In the genomic region with DNA sequence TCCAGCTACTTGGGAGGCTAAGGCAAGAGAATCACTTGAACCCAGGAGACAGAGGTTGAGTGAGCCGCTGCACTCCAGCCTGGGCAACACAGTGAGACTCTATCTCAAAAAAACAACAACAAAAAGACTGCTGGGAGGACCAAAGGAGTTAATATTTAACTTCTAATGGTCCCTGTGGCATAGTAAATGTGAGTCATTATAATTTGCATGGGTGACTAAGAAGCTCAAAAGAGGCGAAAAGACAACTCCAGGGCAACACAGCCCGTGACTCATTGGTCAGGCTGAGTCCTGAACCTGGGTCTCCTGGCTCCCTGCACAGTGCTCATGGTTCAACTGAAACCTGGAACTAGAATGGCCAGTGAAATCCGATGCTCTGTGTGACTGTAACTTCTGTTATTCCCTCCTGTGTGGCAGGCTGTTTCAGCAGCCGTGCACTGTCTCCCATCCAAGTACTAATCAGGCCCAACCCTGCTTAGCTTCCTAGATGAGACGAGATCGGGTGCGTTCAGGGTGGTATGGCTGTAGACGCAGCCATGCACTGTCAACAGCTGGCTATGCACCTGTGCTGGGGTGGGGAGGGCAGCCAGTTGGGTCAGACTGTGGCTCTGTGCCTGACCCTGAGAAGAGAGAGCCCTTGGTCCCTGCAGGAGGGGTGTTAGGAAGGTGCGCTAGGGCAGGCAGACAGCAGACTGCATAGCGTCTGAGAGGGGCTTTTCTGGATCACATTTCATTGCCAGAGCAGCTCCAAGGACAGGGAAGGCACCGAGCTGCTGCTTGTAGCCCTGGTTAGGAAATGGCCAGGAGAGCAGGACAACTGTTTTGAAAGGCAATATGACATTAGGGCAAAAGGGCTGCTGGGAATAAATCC, we compare ENCODE assay signal across 10 cellular contexts. TPM values are rescaled to one million over a fixed set of nuclear protein-coding genes. Genes with fewer than 3 reads are reported as not detected.
DNase-seq lines count a peak whose midpoint lies in the region; ATAC-seq, FAIRE-seq and TF ChIP-seq lines count a peak whose summit lies in the region.
"Had no signal": no experiment of that assay in that cellular context is flagged by ENCODE, and none has a peak within 500 bp of the region (broad histone marks: within the 10 kb centered on the region; RNA-seq: fewer than 3 reads in every experiment).

No MANE protein-coding gene starts in this region.

- no peaks in the 10 kb centered on the region for H3K9me3 ChIP-seq in K562 (replicated peaks; ENCODE audit: control insufficient read depth, insufficient read depth, low read depth, low read length)

- peaks cover 5 to 6% of the 10 kb centered on the region in 2 experiments; a peak in 3 of 5 replicates for H3K4me1 ChIP-seq in K562 (replicated peaks in 1 of 2; ENCODE audit: control insufficient read depth in 2 of 2, insufficient read depth in 2 of 2, low read length in 2 of 2)

- TF ChIP-seq EP300 in K562 (IDR thresholded peaks at IDR 0.05; ENCODE audit: low read length), result no peak

- H3K27me3 Mint-ChIP-seq in stimulated activated naive CD8-positive, alpha-beta T cell treated with anti-CD3 and anti-CD28 coated beads, Interleukin-15, amount 100 ng/mL, for 72 hours, result peaks cover 2% of the 10 kb centered on the region

- H3K4me1 Mint-ChIP-seq in stimulated activated naive CD8-positive, alpha-beta T cell treated with anti-CD3 and anti-CD28 coated beads, Interleukin-15, amount 100 ng/mL, for 72 hours, result peaks cover 7% of the 10 kb centered on the region

- no peak for TF ChIP-seq POLR2A in K562 (conservative IDR thresholded peaks at IDR 0.05)

- no peaks in the 10 kb centered on the region for H3K79me2 ChIP-seq in K562 (ENCODE audit: control insufficient read depth, insufficient read depth, low read length)

- intact Hi-C loops in K562 (cut with micrococcal nuclease), result no loop called here

- H3K9me3 Mint-ChIP-seq in activated naive CD4-positive, alpha-beta T cell treated with anti-CD3 and anti-CD28 coated beads, Interleukin-2, amount 50 U/mL, for 72 hours, result no peaks in the 10 kb centered on the region
- H3K9me3 Mint-ChIP-seq in stimulated activated naive CD8-positive, alpha-beta T cell treated with anti-CD3 and anti-CD28 coated beads, Interleukin-15, amount 100 ng/mL, for 72 hours, result no peaks in the 10 kb centered on the region

- WGBS in K562 (ENCODE audit: insufficient coverage, low coverage, missing lambda C conversion rate), result 11% methylated on average over 11 of the region's 12 CpGs

- ATAC-seq in activated naive CD4-positive, alpha-beta T cell treated with anti-CD3 and anti-CD28 coated beads, Interleukin-2, amount 50 U/mL, for 72 hours, result peak; percentile 74 to 96
- ATAC-seq in HG03139 (IDR thresholded peaks at IDR 0.05; ENCODE audit: unreplicated experiment), result peak; percentile 66
- no peak for ATAC-seq in K562
- ATAC-seq in stimulated activated naive CD8-positive, alpha-beta T cell treated with anti-CD3 and anti-CD28 coated beads, Interleukin-15, amount 100 ng/mL, for 72 hours, result peak; percentile 69

- H3K27ac ChIP-seq in K562 (ENCODE audit: extremely low read depth, low read depth, low read length), result no peak overlapping the region
- H3K27ac ChIP-seq: SK-N-MC had no signal

- no peak overlapping the region for H3K4me2 ChIP-seq in K562 (ENCODE audit: insufficient read depth, low read length)

- POLR2A ChIA-PET in K562 (lab: Yijun Ruan, JAX), result interaction anchor here (0.6 to 1.3 kb wide), 7 partner anchors 8 to 949 kb away, joined by 3 to 4 read pairs (median 3); no protein-coding TSS in a partner anchor

- H3K9ac ChIP-seq in K562 (ENCODE audit: insufficient read depth in 1 of 2, low read depth in 2 of 2, low read length in 2 of 2), result no peak overlapping the region

- no peak for TF ChIP-seq RAD21 in K562 (CRISPR knock-in tag; conservative IDR thresholded peaks at IDR 0.05 in 1 of 2, IDR thresholded peaks at IDR 0.05 in 1 of 2)

- BruUV-seq in K562 (replicated peaks; lab: Mats Ljungman, UMichigan), result no TSS peak

- no peak overlapping the region for H2AFZ ChIP-seq in K562 (ENCODE audit: low read depth, low read length)

- H3K27ac Mint-ChIP-seq in activated naive CD4-positive, alpha-beta T cell treated with anti-CD3 and anti-CD28 coated beads, Interleukin-2, amount 50 U/mL, for 72 hours, result no peak overlapping the region
- H3K27ac Mint-ChIP-seq in stimulated activated naive CD8-positive, alpha-beta T cell treated with anti-CD3 and anti-CD28 coated beads, Interleukin-15, amount 100 ng/mL, for 72 hours, result peak overlapping the region in 1 of 2 donors; percentile 65

- H4K20me1 ChIP-seq in K562 (replicated peaks; ENCODE audit: control insufficient read depth, insufficient read depth, low read length), result 0 out of 2 replicates have a peak, but pooled peaks cover 4% of the 10 kb centered on the region

- FAIRE-seq in K562 (lab: Jason Lieb, UNC), result no peak

- H3K27me3 ChIP-seq in K562 (ENCODE audit: control insufficient read depth in 2 of 2, insufficient read depth in 2 of 2, low read length in 2 of 2), result peaks cover 13 to 55% of the 10 kb centered on the region in 2 experiments

- TF ChIP-seq CTCF in K562 (IDR thresholded peaks at IDR 0.05 in 2 of 3, conservative IDR thresholded peaks at IDR 0.05 in 1 of 3; ENCODE audit: insufficient read depth in 2 of 3, low read depth in 1 of 3, low read length in 3 of 3), result no peak

- in situ Hi-C loops in K562 (cut with MboI), result no loop called here

- no peak overlapping the region for H3K4me3 Mint-ChIP-seq in stimulated activated naive CD8-positive, alpha-beta T cell treated with anti-CD3 and anti-CD28 coated beads, Interleukin-15, amount 100 ng/mL, for 72 hours

- no peaks in the 10 kb centered on the region for H3K9me1 ChIP-seq in K562 (ENCODE audit: control insufficient read depth, insufficient read depth, low read length)

- no peak for DNase-seq in activated naive CD4-positive, alpha-beta T cell treated with anti-CD3 and anti-CD28 coated beads, Interleukin-2, amount 50 U/mL, for 72 hours (ENCODE audit: low spot score in 2 of 2)
- no peak for DNase-seq in activated naive CD4-positive, alpha-beta T cell treated with anti-CD3 and anti-CD28 coated beads, Interleukin-2, amount 50 U/mL, for 16 hours
- DNase-seq in K562 (ENCODE audit: extremely low read depth in 1 of 4, low spot score in 3 of 4) (no peak), NCI-H774 (lab: John Stamatoyannopoulos, UW) (no peak), NCI-H446 (lab: John Stamatoyannopoulos, UW) (no peak)
- no peak for DNase-seq in stimulated activated naive CD8-positive, alpha-beta T cell treated with anti-CD3 and anti-CD28 coated beads, Interleukin-15, amount 100 ng/mL, for 72 hours
- DNase-seq in central memory CD4-positive, alpha-beta T cell, result no peak

- no peaks in the 10 kb centered on the region for H3K36me3 ChIP-seq in K562 (ENCODE audit: control insufficient read depth, insufficient read depth, low read length)

- CTCF ChIA-PET in K562 (lab: Yijun Ruan, JAX; ENCODE audit: low intra/inter-chr PET ratio), result no interaction called here

- no peak overlapping the region for H3K4me3 ChIP-seq in K562
- H3K4me3 ChIP-seq: SK-N-MC had no signal

- H3K36me3 Mint-ChIP-seq in activated naive CD4-positive, alpha-beta T cell treated with anti-CD3 and anti-CD28 coated beads, Interleukin-2, amount 50 U/mL, for 72 hours, result no peaks in the 10 kb centered on the region

RNA-seq across cellular contexts. Expression of a gene that starts 14.5 kb away (rescaled TPM):
- 1 to 10 TPM in 1 of 2 donors, not detected in 1; 2.3 TPM for total RNA-seq in activated naive CD4-positive, alpha-beta T cell treated with anti-CD3 and anti-CD28 coated beads, Interleukin-2, amount 50 U/mL, for 72 hours
- 2.8 and 8.7 TPM in 2 replicates for total RNA-seq in K562 (2011; cell fraction: chromatin; rRNA removed; ENCODE audit: low replicate concordance)
- total RNA-seq in K562 (2011; cell fraction: nucleolus; rRNA removed), result 8.9 and 15.5 TPM in 2 replicates
- 4.5 and 7.9 TPM in 2 replicates for total RNA-seq in K562 (2011; cell fraction: nucleoplasm; rRNA removed)
- total RNA-seq in K562 (2014; rRNA removed), result 6.5 and 7.6 TPM in 2 replicates
- total RNA-seq in K562 (2014; rRNA removed; fragmentation: Illumina TruSeq; extraction: Trizol), result 1.1 and 1.6 TPM in 2 replicates
- total RNA-seq in K562 (2015; rRNA removed; fragmentation: Illumina TruSeq; extraction: Trizol), result 4.1 and 4.4 TPM in 2 replicates
- 6.4 and 7.8 TPM in 2 replicates for total RNA-seq in K562 (2021)
- polyA plus RNA-seq in K562 (2011; rRNA removed), result 9.0 and 85.5 TPM in 2 replicates
- 26.1 and 77.2 TPM in 2 replicates for polyA plus RNA-seq in K562 (2011; cell fraction: cytosol; rRNA removed)
- polyA plus RNA-seq in K562 (2011; cell fraction: nucleus; rRNA removed), result 13.3 and 92.4 TPM in 2 replicates
- polyA plus RNA-seq in K562 (2012), result 8.7 and 24.4 TPM in 2 replicates
- polyA plus RNA-seq in K562 (2014; fragmentation: Illumina TruSeq; extraction: Trizol), result 2.1 and 4.1 TPM in 2 replicates
- under 1 TPM; 0.28 to 0.41 TPM for polyA plus RNA-seq in K562 (2014; fragmentation: Nextera tagmentation; extraction: Ambion mirVana)
- 5.9 and 9.6 TPM in 2 replicates for polyA plus RNA-seq in K562 (2014; rRNA removed)
- 4.1 and 15.3 TPM in 2 replicates for polyA minus RNA-seq in K562 (2011; rRNA and poly(A)+ RNA removed)
- polyA minus RNA-seq in K562 (2011; cell fraction: cytosol; rRNA and poly(A)+ RNA removed), result 7.9 and 36.4 TPM in 2 replicates
- 4.0 and 28.7 TPM in 2 replicates for polyA minus RNA-seq in K562 (2011; cell fraction: nucleus; rRNA and poly(A)+ RNA removed)

RNA-seq across cellular contexts. Expression of a gene that starts 49.0 kb away (rescaled TPM):
- total RNA-seq in activated naive CD4-positive, alpha-beta T cell treated with anti-CD3 and anti-CD28 coated beads, Interleukin-2, amount 50 U/mL, for 72 hours, result 1 to 10 TPM in 1 of 2 donors, under 1 TPM in 1; 0.46 to 4.0 TPM
- 0.51 and 0.56 TPM in 2 replicates for total RNA-seq in K562 (2011; cell fraction: chromatin; rRNA removed; ENCODE audit: low replicate concordance)
- total RNA-seq in K562 (2011; cell fraction: nucleolus; rRNA removed), result 0.39 and 0.67 TPM in 2 replicates
- total RNA-seq in K562 (2011; cell fraction: nucleoplasm; rRNA removed), result 0.44 and 0.92 TPM in 2 replicates
- total RNA-seq in K562 (2014; rRNA removed) (0.23 and 0.49 TPM in 2 replicates), K562 (2014; rRNA removed; fragmentation: Illumina TruSeq; extraction: Trizol) (0.22 and 0.29 TPM in 2 replicates), K562 (2015; rRNA removed; fragmentation: Illumina TruSeq; extraction: Trizol) (0.76 and 0.79 TPM in 2 replicates), K562 (2021) (0.36 and 0.44 TPM in 2 replicates)
- polyA plus RNA-seq in K562 (2011; rRNA removed) (1.7 and 19.7 TPM in 2 replicates), K562 (2014; fragmentation: Illumina TruSeq; extraction: Trizol) (0.39 and 0.50 TPM in 2 replicates), K562 (2014; fragmentation: Nextera tagmentation; extraction: Ambion mirVana) (under 1 TPM in 1 of 2 experiments, not detected in 1; 0.21 TPM), K562 (2014; rRNA removed) (0.26 and 0.50 TPM in 2 replicates)
- polyA plus RNA-seq in K562 (2011; cell fraction: cytosol; rRNA removed), result 1.4 and 20.9 TPM in 2 replicates
- polyA plus RNA-seq in K562 (2011; cell fraction: nucleus; rRNA removed), result 1.1 and 15.8 TPM in 2 replicates
- 2.3 and 9.5 TPM in 2 replicates for polyA plus RNA-seq in K562 (2012)
- polyA minus RNA-seq in K562 (2011; rRNA and poly(A)+ RNA removed), result 0.60 and 6.1 TPM in 2 replicates
- polyA minus RNA-seq in K562 (2011; cell fraction: cytosol; rRNA and poly(A)+ RNA removed), result 5.7 TPM in 1 of 2 replicates, not detected in the other
- 5.3 TPM in 1 of 2 replicates, not detected in the other for polyA minus RNA-seq in K562 (2011; cell fraction: nucleus; rRNA and poly(A)+ RNA removed)
- total RNA-seq: fibroblast of villous mesenchyme had no signal

RNA-seq across cellular contexts. Expression of a gene that starts 50.1 kb away (rescaled TPM):
- not detected for total RNA-seq in activated naive CD4-positive, alpha-beta T cell treated with anti-CD3 and anti-CD28 coated beads, Interleukin-2, amount 50 U/mL, for 72 hours
- total RNA-seq in K562 (2011; cell fraction: chromatin; rRNA removed; ENCODE audit: low replicate concordance), result not detected in 2 replicates
- not detected in 2 replicates for total RNA-seq in K562 (2011; cell fraction: nucleolus; rRNA removed)
- not detected in 2 replicates for total RNA-seq in K562 (2011; cell fraction: nucleoplasm; rRNA removed)
- total RNA-seq in K562 (2014; rRNA removed), result not detected in 2 replicates
- total RNA-seq in K562 (2014; rRNA removed; fragmentation: Illumina TruSeq; extraction: Trizol), result not detected in 2 replicates
- total RNA-seq in K562 (2015; rRNA removed; fragmentation: Illumina TruSeq; extraction: Trizol), result not detected in 2 replicates
- total RNA-seq in K562 (2021), result not detected in 2 replicates
- not detected in 2 replicates for polyA plus RNA-seq in K562 (2011; rRNA removed)
- polyA plus RNA-seq in K562 (2011; cell fraction: cytosol; rRNA removed), result not detected in 2 replicates
- not detected in 2 replicates for polyA plus RNA-seq in K562 (2011; cell fraction: nucleus; rRNA removed)
- not detected in 2 replicates for polyA plus RNA-seq in K562 (2012)
- not detected in 2 replicates for polyA plus RNA-seq in K562 (2014; fragmentation: Illumina TruSeq; extraction: Trizol)
- polyA plus RNA-seq in K562 (2014; fragmentation: Nextera tagmentation; extraction: Ambion mirVana), result not detected
- polyA plus RNA-seq in K562 (2014; rRNA removed), result not detected in 2 replicates
- polyA minus RNA-seq in K562 (2011; rRNA and poly(A)+ RNA removed), result not detected in 2 replicates
- polyA minus RNA-seq in K562 (2011; cell fraction: cytosol; rRNA and poly(A)+ RNA removed), result not detected in 2 replicates
- not detected in 2 replicates for polyA minus RNA-seq in K562 (2011; cell fraction: nucleus; rRNA and poly(A)+ RNA removed)
- total RNA-seq: fibroblast of villous mesenchyme had no signal

RNA-seq across cellular contexts. Expression of a gene that starts 55.7 kb away (rescaled TPM):
- not detected for total RNA-seq in activated naive CD4-positive, alpha-beta T cell treated with anti-CD3 and anti-CD28 coated beads, Interleukin-2, amount 50 U/mL, for 72 hours
- not detected in 2 replicates for total RNA-seq in K562 (2011; cell fraction: chromatin; rRNA removed; ENCODE audit: low replicate concordance)
- total RNA-seq in K562 (2011; cell fraction: nucleolus; rRNA removed), result not detected in 2 replicates
- total RNA-seq in K562 (2011; cell fraction: nucleoplasm; rRNA removed), result not detected in 2 replicates
- total RNA-seq in K562 (2014; rRNA removed) (not detected in 2 replicates), K562 (2014; rRNA removed; fragmentation: Illumina TruSeq; extraction: Trizol) (not detected in 2 replicates), K562 (2015; rRNA removed; fragmentation: Illumina TruSeq; extraction: Trizol) (not detected in 2 replicates), K562 (2021) (not detected in 2 replicates)
- polyA plus RNA-seq in K562 (2011; rRNA removed) (not detected in 2 replicates), K562 (2014; fragmentation: Illumina TruSeq; extraction: Trizol) (not detected in 2 replicates), K562 (2014; fragmentation: Nextera tagmentation; extraction: Ambion mirVana) (not detected), K562 (2014; rRNA removed) (not detected in 2 replicates)
- polyA plus RNA-seq in K562 (2011; cell fraction: cytosol; rRNA removed), result not detected in 2 replicates
- polyA plus RNA-seq in K562 (2011; cell fraction: nucleus; rRNA removed), result not detected in 2 replicates
- not detected in 2 replicates for polyA plus RNA-seq in K562 (2012)
- polyA minus RNA-seq in K562 (2011; rRNA and poly(A)+ RNA removed), result not detected in 2 replicates
- not detected in 2 replicates for polyA minus RNA-seq in K562 (2011; cell fraction: cytosol; rRNA and poly(A)+ RNA removed)
- polyA minus RNA-seq in K562 (2011; cell fraction: nucleus; rRNA and poly(A)+ RNA removed), result not detected in 2 replicates
- total RNA-seq: fibroblast of villous mesenchyme had no signal
